In the genomic region with DNA sequence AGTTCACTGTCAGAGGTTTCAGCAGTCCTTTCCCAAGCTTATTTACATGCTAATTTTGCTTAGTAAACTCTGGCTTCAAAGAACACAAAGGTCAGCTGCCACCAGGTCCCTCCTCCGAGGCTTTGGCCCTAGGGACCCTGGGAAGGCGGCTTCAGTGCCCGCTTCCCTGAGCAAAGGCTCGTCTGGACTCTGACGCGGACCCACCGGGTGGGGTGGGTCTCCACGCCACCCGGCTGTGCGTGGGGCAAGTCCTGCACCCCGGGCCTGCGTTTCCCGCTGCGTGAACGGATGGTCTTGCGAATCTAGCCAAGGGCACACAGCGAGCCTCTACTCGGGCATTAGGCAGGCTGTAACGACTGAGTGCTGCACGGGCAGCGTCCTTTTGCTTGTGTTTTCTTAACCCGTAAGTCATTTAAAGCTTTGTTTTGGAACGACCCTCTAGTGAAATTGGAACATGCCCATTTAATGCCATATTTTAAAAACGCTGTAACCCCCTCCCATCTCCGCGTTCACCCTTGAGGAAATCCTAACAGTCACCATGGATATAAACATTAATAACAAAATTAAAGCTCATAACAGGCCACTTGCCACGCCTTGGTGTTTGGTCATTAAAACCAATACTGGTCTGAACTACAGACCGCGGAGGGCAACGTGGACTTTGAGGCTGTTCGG, we compare ENCODE assay signal across 9 cellular contexts. TPM values are rescaled to one million over a fixed set of nuclear protein-coding genes. Genes with fewer than 3 reads are reported as not detected.
DNase-seq lines count a peak whose midpoint lies in the region; ATAC-seq, FAIRE-seq and TF ChIP-seq lines count a peak whose summit lies in the region.
"Had no signal": no experiment of that assay in that cellular context is flagged by ENCODE, and none has a peak within 500 bp of the region (broad histone marks: within the 10 kb centered on the region; RNA-seq: fewer than 3 reads in every experiment).

No MANE protein-coding gene starts in this region.

- no peak for FAIRE-seq in GM12891 (lab: Jason Lieb, UNC)
- FAIRE-seq: endometrium had no signal

- peak; percentile 23 for DNase-seq in stimulated activated CD4-positive, alpha-beta T cell treated with anti-CD3 and anti-CD28 coated beads, Interleukin-15, amount 100 ng/mL, for 24 hours
- no peak for DNase-seq in stimulated activated CD4-positive, alpha-beta T cell treated with anti-CD3 and anti-CD28 coated beads, Interleukin-12 subunit alpha, Interleukin-12 subunit beta, amount 100 ng/mL, for 4 hours
- DNase-seq in iPS-NIHi7 (ENCODE audit: extremely low spot score), result peak; percentile 57
- DNase-seq in stimulated activated naive CD8-positive, alpha-beta T cell treated with anti-CD3 and anti-CD28 coated beads, Interleukin-15, amount 100 ng/mL, for 72 hours, result peak in 1 of 2 donors; percentile 14
- no peak for DNase-seq in GM12891 (ENCODE audit: insufficient read length, low spot score)

- peak overlapping the region; percentile 91 to 95 for H3K4me3 Mint-ChIP-seq in stimulated activated naive CD8-positive, alpha-beta T cell treated with anti-CD3 and anti-CD28 coated beads, Interleukin-15, amount 100 ng/mL, for 72 hours

- H3K27ac ChIP-seq in angular gyrus (ENCODE audit: low read depth, low read length), result peak overlapping the region; percentile 33

- H3K27me3 Mint-ChIP-seq in stimulated activated naive CD8-positive, alpha-beta T cell treated with anti-CD3 and anti-CD28 coated beads, Interleukin-15, amount 100 ng/mL, for 72 hours, result no peaks in the 10 kb centered on the region

- H3K27ac Mint-ChIP-seq in stimulated activated naive CD8-positive, alpha-beta T cell treated with anti-CD3 and anti-CD28 coated beads, Interleukin-15, amount 100 ng/mL, for 72 hours, result peak overlapping the region; percentile 81 to 88

- no peak for ATAC-seq in stimulated activated naive CD8-positive, alpha-beta T cell treated with anti-CD3 and anti-CD28 coated beads, Interleukin-15, amount 100 ng/mL, for 72 hours
- ATAC-seq in GM19328 (IDR thresholded peaks at IDR 0.05; ENCODE audit: unreplicated experiment) (no peak), HG03139 (IDR thresholded peaks at IDR 0.05; ENCODE audit: unreplicated experiment) (no peak)

- TF ChIP-seq POLR2A in GM12891 (IDR thresholded peaks at IDR 0.05; ENCODE audit: low read depth, low read length), result no peak

- H3K9me3 Mint-ChIP-seq in stimulated activated naive CD8-positive, alpha-beta T cell treated with anti-CD3 and anti-CD28 coated beads, Interleukin-15, amount 100 ng/mL, for 72 hours, result no peaks in the 10 kb centered on the region

- peaks cover 50% of the 10 kb centered on the region for H3K4me1 Mint-ChIP-seq in stimulated activated naive CD8-positive, alpha-beta T cell treated with anti-CD3 and anti-CD28 coated beads, Interleukin-15, amount 100 ng/mL, for 72 hours

TF ChIP-seq in GM12891, 5 proteins besides CTCF, POLR2A, EP300 and RAD21:
- TF ChIP-seq POLR2AphosphoS5 (IDR thresholded peaks at IDR 0.05; ENCODE audit: low read depth, low read length), result no peak
- TF ChIP-seq PAX5 (IDR thresholded peaks at IDR 0.05; ENCODE audit: insufficient read depth, low read length, severe bottlenecking), result no peak
- no peak for TF ChIP-seq POU2F2 (IDR thresholded peaks at IDR 0.05; ENCODE audit: low read depth, low read length)
- no peak for TF ChIP-seq SPI1 (IDR thresholded peaks at IDR 0.05; ENCODE audit: low read depth, low read length)
- TF ChIP-seq TAF1 (IDR thresholded peaks at IDR 0.05; ENCODE audit: low read depth, low read length), result no peak

RNA-seq across cellular contexts. Expression of a gene that starts 0.8 kb away (rescaled TPM):
- polyA plus RNA-seq in GM12891 (2012; ENCODE audit: low read depth, missing spikeins), result 84.9 TPM

Comparison
In these comparisons a context has a peak if more than half of its experiments do, and no peak if none do; other contexts are left out.
1. DNase-seq: peak in stimulated activated CD4-positive, alpha-beta T cell treated with anti-CD3 and anti-CD28 coated beads, Interleukin-15, amount 100 ng/mL, for 24 hours (single experiment) and iPS-NIHi7 (single experiment); none in stimulated activated CD4-positive, alpha-beta T cell treated with anti-CD3 and anti-CD28 coated beads, Interleukin-12 subunit alpha, Interleukin-12 subunit beta, amount 100 ng/mL, for 4 hours (single experiment) and GM12891 (single experiment).